ENCODE assay signal across 8 cellular contexts in the genomic region with DNA sequence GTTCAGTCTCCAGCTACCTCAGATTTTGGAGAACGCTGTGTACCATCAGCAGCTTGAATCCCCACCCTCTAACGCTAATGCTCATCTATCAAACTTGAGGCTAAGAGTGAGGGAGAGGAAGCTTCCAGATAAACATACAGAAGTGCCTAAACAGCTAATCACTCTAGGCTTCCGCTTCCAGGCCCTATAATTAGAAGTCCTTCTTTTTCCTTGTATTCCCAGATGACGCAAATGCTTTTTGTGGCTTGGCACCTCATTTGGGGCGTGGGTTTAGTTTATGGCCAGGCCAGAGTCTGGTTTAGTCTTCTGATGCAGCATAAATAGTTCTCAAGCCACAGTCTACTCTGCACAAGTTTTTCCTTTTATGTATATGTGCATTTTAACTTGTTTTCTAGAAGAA.
DNase-seq lines count a peak whose midpoint lies in the region; ATAC-seq and TF ChIP-seq lines count a peak whose summit lies in the region.

No MANE protein-coding gene starts in this region.

- peak overlapping the region; percentile 94 for H3K27ac Mint-ChIP-seq in nephron progenitor cell

- peak; percentile 72 for DNase-seq in AG09319 (ENCODE audit: extremely low read depth, low read depth)
- peak; percentile 89 for DNase-seq in RPMI7951 (ENCODE audit: low read depth)
- peak; percentile 78 for DNase-seq in fibroblast of gingiva (ENCODE audit: low read depth)
- DNase-seq in nephron progenitor cell, result no peak

- no peak for TF ChIP-seq POLR2A in GM18505 (IDR thresholded peaks at IDR 0.05; ENCODE audit: borderline replicate concordance, extremely low read depth, insufficient read depth, insufficient read length)

- ATAC-seq in HG03196 (IDR thresholded peaks at IDR 0.05; ENCODE audit: unreplicated experiment) (no peak), GM21576 (IDR thresholded peaks at IDR 0.05; ENCODE audit: unreplicated experiment) (no peak), GM18505 (IDR thresholded peaks at IDR 0.05; ENCODE audit: unreplicated experiment) (no peak), HG03135 (IDR thresholded peaks at IDR 0.05; ENCODE audit: unreplicated experiment) (no peak)

- no peak overlapping the region for H3K4me3 Mint-ChIP-seq in nephron progenitor cell

- H3K4me1 Mint-ChIP-seq in nephron progenitor cell, result peaks cover 7% of the 10 kb centered on the region

- H3K9me3 Mint-ChIP-seq in nephron progenitor cell, result no peaks in the 10 kb centered on the region

- H3K36me3 Mint-ChIP-seq in nephron progenitor cell (ENCODE audit: low read depth), result peaks cover 6% of the 10 kb centered on the region

- H3K27me3 Mint-ChIP-seq in nephron progenitor cell (ENCODE audit: low read depth, poor library complexity), result peaks cover 4% of the 10 kb centered on the region

- TF ChIP-seq CTCF in AG09319 (IDR thresholded peaks at IDR 0.05; ENCODE audit: low read depth, low read length) (no peak), nephron progenitor cell (IDR thresholded peaks at IDR 0.05) (no peak)
